1 cellular context compared by ENCODE assay signal in the genomic region with DNA sequence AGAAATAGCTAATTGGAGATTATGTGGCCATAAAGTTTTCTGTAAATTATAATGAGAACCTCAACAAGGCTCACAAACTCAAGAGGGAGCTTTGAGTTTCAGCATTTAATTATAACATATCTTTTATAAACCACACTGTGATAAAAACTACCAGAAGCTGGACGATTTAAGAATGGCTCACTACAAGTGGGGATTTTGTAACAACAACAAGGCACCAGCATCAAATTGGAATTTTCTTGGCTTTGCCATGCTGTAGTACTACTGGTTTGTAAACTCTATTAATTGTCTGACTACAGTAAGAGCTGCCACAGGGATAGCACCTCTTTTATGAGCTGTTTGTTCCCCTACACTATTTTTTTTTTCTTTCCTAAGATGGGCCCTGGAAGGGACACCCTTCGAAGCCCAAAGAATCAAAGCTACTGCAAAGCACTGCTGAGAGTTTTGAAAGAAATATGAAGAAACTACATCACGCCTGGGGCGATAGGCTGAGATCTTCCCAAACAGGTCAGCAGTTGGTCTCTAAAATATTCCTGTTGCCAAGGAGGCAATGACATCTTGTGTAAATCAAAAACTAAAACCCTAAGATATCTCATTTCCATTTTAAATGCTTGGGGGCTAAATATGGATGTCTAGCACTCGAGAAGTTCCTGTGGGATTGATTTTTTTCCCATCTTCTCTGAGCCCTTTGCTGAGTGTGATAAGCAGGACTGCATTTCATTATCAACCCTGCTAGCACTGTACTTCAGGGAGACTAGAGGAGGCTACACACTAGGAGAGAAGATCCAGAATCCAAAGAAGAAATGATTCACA.
TF ChIP-seq lines count a peak whose summit lies in the region.

No MANE protein-coding gene starts in this region.

TF ChIP-seq in HEK293, 187 proteins besides CTCF, POLR2A, EP300 and RAD21 (continued from another document):
- TF ChIP-seq ZNF302 (tag by site-specific recombination; IDR thresholded peaks at IDR 0.05; ENCODE audit: low read depth) (no peak), ZBTB17 (tag by site-specific recombination; IDR thresholded peaks at IDR 0.05) (peak; percentile 56; the same call in 1 of the 2 replicates), OSR2 (tag by site-specific recombination; IDR thresholded peaks at IDR 0.05) (peak; percentile 68; the same call in 1 of the 2 replicates), ZBTB1 (tag by site-specific recombination; IDR thresholded peaks at IDR 0.05) (no peak)
- TF ChIP-seq, protein P1, sequence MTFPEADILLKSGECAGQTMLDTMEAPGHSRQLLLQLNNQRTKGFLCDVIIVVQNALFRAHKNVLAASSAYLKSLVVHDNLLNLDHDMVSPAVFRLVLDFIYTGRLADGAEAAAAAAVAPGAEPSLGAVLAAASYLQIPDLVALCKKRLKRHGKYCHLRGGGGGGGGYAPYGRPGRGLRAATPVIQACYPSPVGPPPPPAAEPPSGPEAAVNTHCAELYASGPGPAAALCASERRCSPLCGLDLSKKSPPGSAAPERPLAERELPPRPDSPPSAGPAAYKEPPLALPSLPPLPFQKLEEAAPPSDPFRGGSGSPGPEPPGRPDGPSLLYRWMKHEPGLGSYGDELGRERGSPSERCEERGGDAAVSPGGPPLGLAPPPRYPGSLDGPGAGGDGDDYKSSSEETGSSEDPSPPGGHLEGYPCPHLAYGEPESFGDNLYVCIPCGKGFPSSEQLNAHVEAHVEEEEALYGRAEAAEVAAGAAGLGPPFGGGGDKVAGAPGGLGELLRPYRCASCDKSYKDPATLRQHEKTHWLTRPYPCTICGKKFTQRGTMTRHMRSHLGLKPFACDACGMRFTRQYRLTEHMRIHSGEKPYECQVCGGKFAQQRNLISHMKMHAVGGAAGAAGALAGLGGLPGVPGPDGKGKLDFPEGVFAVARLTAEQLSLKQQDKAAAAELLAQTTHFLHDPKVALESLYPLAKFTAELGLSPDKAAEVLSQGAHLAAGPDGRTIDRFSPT (tag by site-specific recombination; IDR thresholded peaks at IDR 0.05), result no peak
- TF ChIP-seq, protein P2, sequence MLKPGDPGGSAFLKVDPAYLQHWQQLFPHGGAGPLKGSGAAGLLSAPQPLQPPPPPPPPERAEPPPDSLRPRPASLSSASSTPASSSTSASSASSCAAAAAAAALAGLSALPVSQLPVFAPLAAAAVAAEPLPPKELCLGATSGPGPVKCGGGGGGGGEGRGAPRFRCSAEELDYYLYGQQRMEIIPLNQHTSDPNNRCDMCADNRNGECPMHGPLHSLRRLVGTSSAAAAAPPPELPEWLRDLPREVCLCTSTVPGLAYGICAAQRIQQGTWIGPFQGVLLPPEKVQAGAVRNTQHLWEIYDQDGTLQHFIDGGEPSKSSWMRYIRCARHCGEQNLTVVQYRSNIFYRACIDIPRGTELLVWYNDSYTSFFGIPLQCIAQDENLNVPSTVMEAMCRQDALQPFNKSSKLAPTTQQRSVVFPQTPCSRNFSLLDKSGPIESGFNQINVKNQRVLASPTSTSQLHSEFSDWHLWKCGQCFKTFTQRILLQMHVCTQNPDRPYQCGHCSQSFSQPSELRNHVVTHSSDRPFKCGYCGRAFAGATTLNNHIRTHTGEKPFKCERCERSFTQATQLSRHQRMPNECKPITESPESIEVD (tag by site-specific recombination; IDR thresholded peaks at IDR 0.05), result peak; percentile 97
- TF ChIP-seq, protein P3, sequence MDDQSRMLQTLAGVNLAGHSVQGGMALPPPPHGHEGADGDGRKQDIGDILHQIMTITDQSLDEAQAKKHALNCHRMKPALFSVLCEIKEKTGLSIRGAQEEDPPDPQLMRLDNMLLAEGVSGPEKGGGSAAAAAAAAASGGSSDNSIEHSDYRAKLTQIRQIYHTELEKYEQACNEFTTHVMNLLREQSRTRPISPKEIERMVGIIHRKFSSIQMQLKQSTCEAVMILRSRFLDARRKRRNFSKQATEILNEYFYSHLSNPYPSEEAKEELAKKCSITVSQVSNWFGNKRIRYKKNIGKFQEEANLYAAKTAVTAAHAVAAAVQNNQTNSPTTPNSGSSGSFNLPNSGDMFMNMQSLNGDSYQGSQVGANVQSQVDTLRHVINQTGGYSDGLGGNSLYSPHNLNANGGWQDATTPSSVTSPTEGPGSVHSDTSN (CRISPR knock-in tag; IDR thresholded peaks at IDR 0.05), result no peak
